In the genomic region with DNA sequence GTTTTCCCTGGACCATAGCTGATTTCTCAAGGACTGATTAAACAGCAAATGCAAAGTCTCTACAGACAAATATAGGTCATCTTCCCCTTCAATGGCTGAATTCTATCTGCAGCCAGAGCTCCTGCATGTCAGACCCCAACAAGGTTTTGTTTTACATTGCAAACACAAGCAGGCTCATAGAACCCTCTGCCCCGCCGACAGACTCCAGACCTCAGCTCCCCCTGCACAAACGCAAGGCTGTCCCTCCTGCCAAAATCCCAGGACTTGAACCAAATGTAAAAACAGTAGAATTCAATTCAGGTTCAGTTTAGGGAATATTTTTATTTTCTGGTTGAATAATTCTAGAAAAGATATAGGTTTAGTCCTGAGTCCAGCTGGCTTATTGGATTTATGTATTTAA, we compare ENCODE assay signal across 29 cellular contexts.
"Had no signal": no experiment of that assay in that cellular context is flagged by ENCODE, and none has a peak within 500 bp of the region (broad histone marks: within the 10 kb centered on the region; RNA-seq: fewer than 3 reads in every experiment).

No MANE protein-coding gene starts in this region.

- H3K27ac Mint-ChIP-seq: activated CD4-positive, alpha-beta T cell treated with anti-CD3 and anti-CD28 coated beads for 36 hours; activated CD8-positive, alpha-beta memory T cell treated with anti-CD3 and anti-CD28 coated beads, Interleukin-2, amount 10 ng/mL, durations not matched to agents 7 days and 5 days; activated CD8-positive, alpha-beta T cell treated with anti-CD3 and anti-CD28 coated beads, Interleukin-2, amount 10 ng/mL, durations not matched to agents 7 days and 5 days; activated naive CD4-positive, alpha-beta T cell treated with anti-CD3 and anti-CD28 coated beads, Interleukin-2, amount 50 U/mL, for 24 hours; activated naive CD8-positive, alpha-beta T cell treated with anti-CD3 and anti-CD28 coated beads, Interleukin-2, amount 50 U/mL, for 24 hours; activated T-helper 2 cell treated with anti-CD3 and anti-CD28 coated beads, Interferon-gamma antibody, Interleukin-2, Interleukin-4, amounts not matched to agents 10 μg/mL and 5 μg/mL and 100 μg/mL, durations not matched to agents 14 hours and 24 hours and 36 hours; effector memory CD8-positive, alpha-beta T cell; nephron; stimulated activated naive B cell treated with anti-CD40 and anti-IgM and Interleukin-4, amounts not matched to agents 10 μg/mL and 1 μg/mL and 100 μg/mL, for 72 hours had no signal

- H3K27ac ChIP-seq: breast epithelium, gastroesophageal sphincter, hepatocyte, pancreas, prostate gland, right atrium auricular region, stomach, thyroid gland, upper lobe of left lung had no signal

- DNase-seq: activated CD4-positive, alpha-beta T cell treated with anti-CD3 and anti-CD28 coated beads for 36 hours; activated CD4-positive, CD25-positive, alpha-beta regulatory T cell; activated CD8-positive, alpha-beta memory T cell treated with anti-CD3 and anti-CD28 coated beads, Interleukin-2, amount 10 ng/mL, durations not matched to agents 7 days and 5 days; activated CD8-positive, alpha-beta T cell treated with anti-CD3 and anti-CD28 coated beads, Interleukin-2, amount 10 ng/mL, durations not matched to agents 7 days and 5 days; activated naive CD8-positive, alpha-beta T cell treated with anti-CD3 and anti-CD28 coated beads, Interleukin-2, amount 50 U/mL, for 24 hours; activated T-cell treated with anti-CD3 and anti-CD28 coated beads, Interleukin-2, amount 50 U/mL, for 48 hours; amygdala; central memory CD4-positive, alpha-beta T cell; dermis blood vessel endothelial cell; effector memory CD8-positive, alpha-beta T cell; erythroblast; left ventricle myocardium superior; nucleus accumbens; pancreas; stimulated activated CD4-positive, alpha-beta T cell treated with anti-CD3 and anti-CD28 coated beads, Interleukin-1b, Interleukin-23, amount 100 ng/mL, for 48 hours; stimulated activated naive B cell treated with anti-CD40 and anti-IgM and Interleukin-4, amounts not matched to agents 10 μg/mL and 1 μg/mL and 100 μg/mL, for 72 hours; stomach; T-helper 2 cell; upper lobe of left lung had no signal

- H3K36me3 ChIP-seq: breast epithelium, gastroesophageal sphincter, pancreas, prostate gland, right atrium auricular region, stomach, thyroid gland, upper lobe of left lung had no signal

- H3K4me2 ChIP-seq: hepatocyte, smooth muscle cell had no signal

- H3K36me3 Mint-ChIP-seq: activated CD8-positive, alpha-beta memory T cell treated with anti-CD3 and anti-CD28 coated beads, Interleukin-2, amount 10 ng/mL, durations not matched to agents 7 days and 5 days; activated naive CD4-positive, alpha-beta T cell treated with anti-CD3 and anti-CD28 coated beads, Interleukin-2, amount 50 U/mL, for 24 hours; stimulated activated naive B cell treated with anti-CD40 and anti-IgM and Interleukin-4, amounts not matched to agents 10 μg/mL and 1 μg/mL and 100 μg/mL, for 72 hours had no signal

- H3K4me3 Mint-ChIP-seq: activated CD4-positive, alpha-beta T cell treated with anti-CD3 and anti-CD28 coated beads for 36 hours; activated CD8-positive, alpha-beta memory T cell treated with anti-CD3 and anti-CD28 coated beads, Interleukin-2, amount 10 ng/mL, durations not matched to agents 7 days and 5 days; activated CD8-positive, alpha-beta T cell treated with anti-CD3 and anti-CD28 coated beads, Interleukin-2, amount 10 ng/mL, durations not matched to agents 7 days and 5 days; activated naive CD4-positive, alpha-beta T cell treated with anti-CD3 and anti-CD28 coated beads, Interleukin-2, amount 50 U/mL, for 24 hours; activated naive CD8-positive, alpha-beta T cell treated with anti-CD3 and anti-CD28 coated beads, Interleukin-2, amount 50 U/mL, for 24 hours; effector memory CD8-positive, alpha-beta T cell; nephron; stimulated activated naive B cell treated with anti-CD40 and anti-IgM and Interleukin-4, amounts not matched to agents 10 μg/mL and 1 μg/mL and 100 μg/mL, for 72 hours had no signal

- H3K27me3 Mint-ChIP-seq: activated CD8-positive, alpha-beta memory T cell treated with anti-CD3 and anti-CD28 coated beads, Interleukin-2, amount 10 ng/mL, durations not matched to agents 7 days and 5 days; activated naive CD8-positive, alpha-beta T cell treated with anti-CD3 and anti-CD28 coated beads, Interleukin-2, amount 50 U/mL, for 24 hours; effector memory CD8-positive, alpha-beta T cell; stimulated activated naive B cell treated with anti-CD40 and anti-IgM and Interleukin-4, amounts not matched to agents 10 μg/mL and 1 μg/mL and 100 μg/mL, for 72 hours had no signal

- H3K4me1 Mint-ChIP-seq: activated CD4-positive, alpha-beta T cell treated with anti-CD3 and anti-CD28 coated beads for 36 hours; activated CD8-positive, alpha-beta memory T cell treated with anti-CD3 and anti-CD28 coated beads, Interleukin-2, amount 10 ng/mL, durations not matched to agents 7 days and 5 days; activated naive CD4-positive, alpha-beta T cell treated with anti-CD3 and anti-CD28 coated beads, Interleukin-2, amount 50 U/mL, for 24 hours; activated naive CD8-positive, alpha-beta T cell treated with anti-CD3 and anti-CD28 coated beads, Interleukin-2, amount 50 U/mL, for 24 hours; stimulated activated naive B cell treated with anti-CD40 and anti-IgM and Interleukin-4, amounts not matched to agents 10 μg/mL and 1 μg/mL and 100 μg/mL, for 72 hours had no signal

- H3K4me1 ChIP-seq: breast epithelium, gastroesophageal sphincter, pancreas, prostate gland, right atrium auricular region, upper lobe of left lung had no signal

- ATAC-seq: activated CD4-positive, alpha-beta T cell treated with anti-CD3 and anti-CD28 coated beads for 36 hours; activated CD8-positive, alpha-beta memory T cell treated with anti-CD3 and anti-CD28 coated beads, Interleukin-2, amount 10 ng/mL, durations not matched to agents 7 days and 5 days; activated CD8-positive, alpha-beta T cell treated with anti-CD3 and anti-CD28 coated beads, Interleukin-2, amount 10 ng/mL, durations not matched to agents 7 days and 5 days; activated naive CD8-positive, alpha-beta T cell treated with anti-CD3 and anti-CD28 coated beads, Interleukin-2, amount 50 U/mL, for 24 hours; effector memory CD8-positive, alpha-beta T cell; gastroesophageal sphincter; pancreas; stimulated activated naive B cell treated with anti-CD40 and anti-IgM and Interleukin-4, amounts not matched to agents 10 μg/mL and 1 μg/mL and 100 μg/mL, for 72 hours had no signal

- H3K9me3 ChIP-seq: breast epithelium, gastroesophageal sphincter, pancreas, prostate gland, right atrium auricular region, stomach, thyroid gland, upper lobe of left lung had no signal

- H3K27me3 ChIP-seq: breast epithelium, gastroesophageal sphincter, pancreas, right atrium auricular region, thyroid gland, upper lobe of left lung had no signal

- H3K9me3 Mint-ChIP-seq: activated naive CD4-positive, alpha-beta T cell treated with anti-CD3 and anti-CD28 coated beads, Interleukin-2, amount 50 U/mL, for 24 hours; activated naive CD8-positive, alpha-beta T cell treated with anti-CD3 and anti-CD28 coated beads, Interleukin-2, amount 50 U/mL, for 24 hours; activated T-helper 2 cell treated with anti-CD3 and anti-CD28 coated beads, Interferon-gamma antibody, Interleukin-2, Interleukin-4, amounts not matched to agents 10 μg/mL and 5 μg/mL and 100 μg/mL, durations not matched to agents 14 hours and 24 hours and 36 hours; nephron had no signal

- H3K4me3 ChIP-seq: breast epithelium, gastroesophageal sphincter, hepatocyte, pancreas, prostate gland, right atrium auricular region, smooth muscle cell, stomach, thyroid gland, upper lobe of left lung had no signal

- H2AFZ ChIP-seq: hepatocyte had no signal
